In the genomic region with DNA sequence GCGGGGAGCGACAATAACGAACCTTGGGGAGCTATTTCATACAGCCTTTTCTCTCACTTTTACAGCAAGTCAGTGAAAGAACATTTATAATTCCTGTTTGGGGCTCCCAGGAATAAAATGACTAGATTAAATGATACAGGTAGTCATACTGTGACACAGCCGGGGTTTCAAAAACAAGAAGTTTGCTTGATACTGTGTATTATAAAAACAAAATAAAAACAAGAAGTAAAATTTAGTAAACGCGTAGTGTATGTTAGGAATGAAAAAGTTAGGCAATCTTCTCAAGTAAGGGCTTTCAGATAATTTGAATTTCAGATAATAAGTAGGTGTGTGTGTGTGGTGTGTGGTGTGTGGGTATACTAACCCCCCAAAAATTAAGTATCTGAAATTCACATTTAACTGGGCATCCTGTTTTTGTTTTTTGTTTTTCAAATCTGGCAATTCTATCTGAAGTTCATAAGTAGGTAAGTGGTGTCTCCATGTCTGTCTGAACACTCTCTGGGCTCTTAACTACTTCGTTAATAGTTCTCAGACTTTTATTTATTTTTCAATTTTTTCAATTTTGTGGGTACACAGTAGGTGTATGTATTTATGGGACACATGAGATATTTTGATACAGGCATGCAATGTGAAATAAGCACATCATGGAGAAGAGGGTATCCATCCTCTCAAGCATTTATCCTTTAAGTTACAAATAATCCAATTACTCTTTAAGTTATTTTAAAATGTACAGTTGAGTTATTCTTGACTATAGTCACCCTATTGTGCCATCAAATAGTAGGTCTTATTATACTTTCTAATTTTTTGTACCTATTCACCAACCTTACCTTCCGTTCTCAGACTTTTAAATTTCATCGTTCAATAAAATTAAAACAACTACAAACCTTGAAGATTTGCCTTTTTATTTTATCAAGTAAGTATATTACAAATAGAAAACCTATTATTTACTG, we compare ENCODE assay signal across 7 cellular contexts. TPM values are rescaled to one million over a fixed set of nuclear protein-coding genes. Genes with fewer than 3 reads are reported as not detected.
A peak's percentile ranks its signal among the peaks of the same experiment; 100 is the strongest.
DNase-seq lines count a peak whose midpoint lies in the region; ATAC-seq lines count a peak whose summit lies in the region.

No MANE protein-coding gene starts in this region.

- peak overlapping the region; percentile 91 for H3K27ac Mint-ChIP-seq in activated CD4-positive, alpha-beta memory T cell treated with anti-CD3 and anti-CD28 coated beads, Interleukin-2, amount 10 ng/mL, durations not matched to agents 7 days and 5 days
- peak overlapping the region; percentile 85 for H3K27ac Mint-ChIP-seq in stimulated activated memory B cell treated with anti-CD40 and anti-IgM and Interleukin-4, amounts not matched to agents 10 μg/mL and 1 μg/mL and 100 μg/mL, for 72 hours

- no peak for ATAC-seq in stimulated activated memory B cell treated with anti-CD40 and anti-IgM and Interleukin-4, amounts not matched to agents 10 μg/mL and 1 μg/mL and 100 μg/mL, for 72 hours

- H3K4me3 Mint-ChIP-seq in activated CD4-positive, alpha-beta memory T cell treated with anti-CD3 and anti-CD28 coated beads, Interleukin-2, amount 10 ng/mL, durations not matched to agents 7 days and 5 days: peak overlapping the region; percentile 99
- peak overlapping the region; percentile 93 for H3K4me3 Mint-ChIP-seq in stimulated activated memory B cell treated with anti-CD40 and anti-IgM and Interleukin-4, amounts not matched to agents 10 μg/mL and 1 μg/mL and 100 μg/mL, for 72 hours

- H3K9me3 ChIP-seq in HUES6 (ENCODE audit: control insufficient read depth, insufficient read depth, low read depth, low read length): no peaks in the 10 kb centered on the region

- no peaks in the 10 kb centered on the region for H3K9me3 Mint-ChIP-seq in activated CD4-positive, alpha-beta memory T cell treated with anti-CD3 and anti-CD28 coated beads, Interleukin-2, amount 10 ng/mL, durations not matched to agents 7 days and 5 days
- no peaks in the 10 kb centered on the region for H3K9me3 Mint-ChIP-seq in stimulated activated memory B cell treated with anti-CD40 and anti-IgM and Interleukin-4, amounts not matched to agents 10 μg/mL and 1 μg/mL and 100 μg/mL, for 72 hours

- peaks cover 33% of the 10 kb centered on the region for H3K27me3 ChIP-seq in HUES6 (ENCODE audit: control insufficient read depth, insufficient read depth, low read length)

- POLR2A ChIA-PET in activated CD4-positive, alpha-beta memory T cell treated with anti-CD3 and anti-CD28 coated beads, Interleukin-2, amount 10 ng/mL, durations not matched to agents 7 days and 5 days (lab: Charles Lee): interaction anchor here (0.6 to 2.8 kb wide), 9 partner anchors 9 to 859 kb away, joined by 3 to 22 read pairs (median 5); partner anchors contain the start of genes DDIT3, MBD6, PIP4K2C and PTGES3

- H3K9ac ChIP-seq in HUES6 (ENCODE audit: low read length): no peak overlapping the region

- H3K36me3 Mint-ChIP-seq in activated CD4-positive, alpha-beta memory T cell treated with anti-CD3 and anti-CD28 coated beads, Interleukin-2, amount 10 ng/mL, durations not matched to agents 7 days and 5 days (ENCODE audit: low read depth): peaks cover 27% of the 10 kb centered on the region
- H3K36me3 Mint-ChIP-seq in stimulated activated memory B cell treated with anti-CD40 and anti-IgM and Interleukin-4, amounts not matched to agents 10 μg/mL and 1 μg/mL and 100 μg/mL, for 72 hours: no peaks in the 10 kb centered on the region

- CTCF ChIA-PET in activated CD4-positive, alpha-beta memory T cell treated with anti-CD3 and anti-CD28 coated beads, Interleukin-2, amount 10 ng/mL, durations not matched to agents 7 days and 5 days (lab: Charles Lee): interaction anchor here (0.6 to 2.3 kb wide), 9 partner anchors 10 to 112 kb away, joined by 3 to 14 read pairs (median 3); partner anchors contain the start of gene GLI1

- peaks cover 20% of the 10 kb centered on the region for H3K4me1 ChIP-seq in HUES6 (ENCODE audit: control insufficient read depth, insufficient read depth, low read length)

- peaks cover 60% of the 10 kb centered on the region for H3K4me1 Mint-ChIP-seq in activated CD4-positive, alpha-beta memory T cell treated with anti-CD3 and anti-CD28 coated beads, Interleukin-2, amount 10 ng/mL, durations not matched to agents 7 days and 5 days
- H3K4me1 Mint-ChIP-seq in stimulated activated memory B cell treated with anti-CD40 and anti-IgM and Interleukin-4, amounts not matched to agents 10 μg/mL and 1 μg/mL and 100 μg/mL, for 72 hours: peaks cover 50% of the 10 kb centered on the region

- H3K4me3 ChIP-seq in HUES6 (ENCODE audit: low read depth, low read length) (peak overlapping the region; percentile 80), iPS-11a (ENCODE audit: low read depth, low read length) (peak overlapping the region; percentile 87)

- no peak for DNase-seq in activated CD4-positive, alpha-beta memory T cell treated with anti-CD3 and anti-CD28 coated beads, Interleukin-2, amount 10 ng/mL, durations not matched to agents 7 days and 5 days
- no peak for DNase-seq in inferior parietal cortex (ENCODE audit: extremely low spot score)
- DNase-seq in NCI-H774 (lab: John Stamatoyannopoulos, UW): no peak
- DNase-seq in hepatic stellate cell (ENCODE audit: low spot score): no peak

- H3K27ac ChIP-seq in HUES6 (ENCODE audit: low read depth, low read length): no peak overlapping the region

- H3K36me3 ChIP-seq in HUES6 (ENCODE audit: control insufficient read depth, insufficient read depth, low read length): peaks cover 6% of the 10 kb centered on the region; the same call in 1 of the 2 replicates

- peaks cover 20% of the 10 kb centered on the region for H3K27me3 Mint-ChIP-seq in activated CD4-positive, alpha-beta memory T cell treated with anti-CD3 and anti-CD28 coated beads, Interleukin-2, amount 10 ng/mL, durations not matched to agents 7 days and 5 days
- peaks cover 8% of the 10 kb centered on the region for H3K27me3 Mint-ChIP-seq in stimulated activated memory B cell treated with anti-CD40 and anti-IgM and Interleukin-4, amounts not matched to agents 10 μg/mL and 1 μg/mL and 100 μg/mL, for 72 hours

RNA-seq across cellular contexts. Expression of gene DCTN2, which starts 0.6 kb away (rescaled TPM):
- 10 to 100 TPM; 80.9 to 85.1 TPM for total RNA-seq in activated CD4-positive, alpha-beta memory T cell treated with anti-CD3 and anti-CD28 coated beads, Interleukin-2, amount 10 ng/mL, durations not matched to agents 7 days and 5 days

RNA-seq across cellular contexts. Expression of gene KIF5A, which starts 2.2 kb away (rescaled TPM):
- 1 to 10 TPM in 1 of 2 experiments, under 1 TPM in 1; 0.93 to 1.0 TPM for total RNA-seq in activated CD4-positive, alpha-beta memory T cell treated with anti-CD3 and anti-CD28 coated beads, Interleukin-2, amount 10 ng/mL, durations not matched to agents 7 days and 5 days

RNA-seq across cellular contexts. Expression of gene MBD6, which starts 25.0 kb away (rescaled TPM):
- total RNA-seq in activated CD4-positive, alpha-beta memory T cell treated with anti-CD3 and anti-CD28 coated beads, Interleukin-2, amount 10 ng/mL, durations not matched to agents 7 days and 5 days: 10 to 100 TPM; 71.7 to 73.4 TPM

RNA-seq across cellular contexts. Expression of gene DDIT3, which starts 27.3 kb away (rescaled TPM):
- total RNA-seq in activated CD4-positive, alpha-beta memory T cell treated with anti-CD3 and anti-CD28 coated beads, Interleukin-2, amount 10 ng/mL, durations not matched to agents 7 days and 5 days: 10 to 100 TPM; 19.1 to 22.7 TPM

RNA-seq across cellular contexts. Expression of gene PIP4K2C, which starts 43.4 kb away (rescaled TPM):
- total RNA-seq in activated CD4-positive, alpha-beta memory T cell treated with anti-CD3 and anti-CD28 coated beads, Interleukin-2, amount 10 ng/mL, durations not matched to agents 7 days and 5 days: 10 to 100 TPM; 21.6 to 21.9 TPM
